ENCODE assay signal across 1 cellular context in the genomic region with DNA sequence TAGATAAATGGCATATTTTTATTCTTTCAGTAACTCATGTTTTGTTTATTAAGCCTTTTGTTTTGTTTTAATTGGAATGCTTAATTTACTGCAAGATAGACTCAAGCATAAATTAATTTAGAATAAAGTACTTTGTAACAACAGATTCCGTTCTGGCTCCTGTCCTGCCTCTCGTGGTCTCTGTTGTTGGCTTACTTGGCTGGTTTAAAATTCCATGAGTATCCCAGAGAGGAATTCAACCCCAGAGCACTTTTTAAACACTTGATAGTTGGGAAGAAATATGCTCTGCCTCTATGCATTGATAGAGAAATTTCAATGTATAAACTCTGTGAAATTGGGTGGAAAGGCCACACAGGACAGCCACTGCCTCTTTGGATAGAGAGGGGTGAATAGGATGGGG.
TF ChIP-seq lines count a peak whose summit lies in the region.

No MANE protein-coding gene starts in this region.

TF ChIP-seq in HepG2, 621 proteins besides CTCF, POLR2A, EP300 and RAD21 (continued from another document):
- TF ChIP-seq, protein P1, sequence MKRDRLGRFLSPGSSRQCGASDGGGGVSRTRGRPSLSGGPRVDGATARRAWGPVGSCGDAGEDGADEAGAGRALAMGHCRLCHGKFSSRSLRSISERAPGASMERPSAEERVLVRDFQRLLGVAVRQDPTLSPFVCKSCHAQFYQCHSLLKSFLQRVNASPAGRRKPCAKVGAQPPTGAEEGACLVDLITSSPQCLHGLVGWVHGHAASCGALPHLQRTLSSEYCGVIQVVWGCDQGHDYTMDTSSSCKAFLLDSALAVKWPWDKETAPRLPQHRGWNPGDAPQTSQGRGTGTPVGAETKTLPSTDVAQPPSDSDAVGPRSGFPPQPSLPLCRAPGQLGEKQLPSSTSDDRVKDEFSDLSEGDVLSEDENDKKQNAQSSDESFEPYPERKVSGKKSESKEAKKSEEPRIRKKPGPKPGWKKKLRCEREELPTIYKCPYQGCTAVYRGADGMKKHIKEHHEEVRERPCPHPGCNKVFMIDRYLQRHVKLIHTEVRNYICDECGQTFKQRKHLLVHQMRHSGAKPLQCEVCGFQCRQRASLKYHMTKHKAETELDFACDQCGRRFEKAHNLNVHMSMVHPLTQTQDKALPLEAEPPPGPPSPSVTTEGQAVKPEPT (CRISPR knock-in tag; IDR thresholded peaks at IDR 0.05; ENCODE audit: low read depth) = no peak
- TF ChIP-seq, protein P2, sequence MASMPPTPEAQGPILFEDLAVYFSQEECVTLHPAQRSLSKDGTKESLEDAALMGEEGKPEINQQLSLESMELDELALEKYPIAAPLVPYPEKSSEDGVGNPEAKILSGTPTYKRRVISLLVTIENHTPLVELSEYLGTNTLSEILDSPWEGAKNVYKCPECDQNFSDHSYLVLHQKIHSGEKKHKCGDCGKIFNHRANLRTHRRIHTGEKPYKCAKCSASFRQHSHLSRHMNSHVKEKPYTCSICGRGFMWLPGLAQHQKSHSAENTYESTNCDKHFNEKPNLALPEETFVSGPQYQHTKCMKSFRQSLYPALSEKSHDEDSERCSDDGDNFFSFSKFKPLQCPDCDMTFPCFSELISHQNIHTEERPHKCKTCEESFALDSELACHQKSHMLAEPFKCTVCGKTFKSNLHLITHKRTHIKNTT (CRISPR knock-in tag; IDR thresholded peaks at IDR 0.05) = no peak
- TF ChIP-seq, protein P3, sequence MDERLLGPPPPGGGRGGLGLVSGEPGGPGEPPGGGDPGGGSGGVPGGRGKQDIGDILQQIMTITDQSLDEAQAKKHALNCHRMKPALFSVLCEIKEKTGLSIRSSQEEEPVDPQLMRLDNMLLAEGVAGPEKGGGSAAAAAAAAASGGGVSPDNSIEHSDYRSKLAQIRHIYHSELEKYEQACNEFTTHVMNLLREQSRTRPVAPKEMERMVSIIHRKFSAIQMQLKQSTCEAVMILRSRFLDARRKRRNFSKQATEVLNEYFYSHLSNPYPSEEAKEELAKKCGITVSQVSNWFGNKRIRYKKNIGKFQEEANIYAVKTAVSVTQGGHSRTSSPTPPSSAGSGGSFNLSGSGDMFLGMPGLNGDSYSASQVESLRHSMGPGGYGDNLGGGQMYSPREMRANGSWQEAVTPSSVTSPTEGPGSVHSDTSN (CRISPR knock-in tag; IDR thresholded peaks at IDR 0.05) = no peak
- TF ChIP-seq ZNF274 (CRISPR knock-in tag; IDR thresholded peaks at IDR 0.05) (no peak), ZNF256 (CRISPR knock-in tag; conservative IDR thresholded peaks at IDR 0.05) (no peak)
- TF ChIP-seq, protein P4, sequence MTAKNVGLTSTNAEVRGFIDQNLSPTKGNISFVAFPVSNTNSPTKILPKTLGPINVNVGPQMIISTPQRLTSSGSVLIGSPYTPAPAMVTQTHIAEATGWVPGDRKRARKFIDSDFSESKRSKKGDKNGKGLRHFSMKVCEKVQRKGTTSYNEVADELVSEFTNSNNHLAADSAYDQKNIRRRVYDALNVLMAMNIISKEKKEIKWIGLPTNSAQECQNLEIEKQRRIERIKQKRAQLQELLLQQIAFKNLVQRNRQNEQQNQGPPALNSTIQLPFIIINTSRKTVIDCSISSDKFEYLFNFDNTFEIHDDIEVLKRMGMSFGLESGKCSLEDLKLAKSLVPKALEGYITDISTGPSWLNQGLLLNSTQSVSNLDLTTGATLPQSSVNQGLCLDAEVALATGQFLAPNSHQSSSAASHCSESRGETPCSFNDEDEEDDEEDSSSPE (CRISPR knock-in tag; IDR thresholded peaks at IDR 0.05) = no peak
TF ChIP-seq in HepG2: peak in this region for 0.
